21 cellular contexts compared by ENCODE assay signal in genomic region chr2:6883448-6884122, GRCh38. TPM values are rescaled to one million over a fixed set of nuclear protein-coding genes. Genes with fewer than 3 reads are reported as not detected.
DNase-seq lines count a peak whose midpoint lies in the region; ATAC-seq and TF ChIP-seq lines count a peak whose summit lies in the region.
"Had no signal": no experiment of that assay in that cellular context is flagged by ENCODE, and none has a peak within 500 bp of the region (broad histone marks: within the 10 kb centered on the region; RNA-seq: fewer than 3 reads in every experiment).

No MANE protein-coding gene starts in this region.

- H3K9me3 Mint-ChIP-seq in dendritic cell treated with granulocyte-macrophage colony-stimulating factor and Interleukin-4, amounts not matched to agents 40 ng/mL and 50 ng/mL, for 4 days, result no peaks in the 10 kb centered on the region
- H3K9me3 Mint-ChIP-seq: activated naive CD4-positive, alpha-beta T cell treated with anti-CD3 and anti-CD28 coated beads, Interleukin-2, amount 50 U/mL, for 72 hours; activated T-helper 17 cell treated with anti-CD3 and anti-CD28 coated beads, Interleukin-2, amount 50 U/mL, for 72 hours had no signal

- H3K4me3 ChIP-seq in right atrium auricular region, result no peak overlapping the region
- H3K4me3 ChIP-seq: MG63, PC-9, right lobe of liver had no signal

- DNase-seq in Right ventricle myocardium inferior (ENCODE audit: missing footprints), result no peak
- no peak for DNase-seq in right atrium auricular region (ENCODE audit: low spot score)
- DNase-seq in NCI-H2227 (lab: John Stamatoyannopoulos, UW; ENCODE audit: unreplicated experiment), result peak; percentile 42
- DNase-seq in sciatic nerve (ENCODE audit: low spot score), result no peak
- DNase-seq in ACHN, result no peak
- DNase-seq: activated CD4-positive, alpha-beta T cell treated with anti-CD3 and anti-CD28 coated beads, Interleukin-2, amount 50 U/mL, for 4 hours; activated CD8-positive, alpha-beta memory T cell treated with anti-CD3 and anti-CD28 coated beads, Interleukin-2, amount 50 U/mL, for 4 hours; mesenchymal stem cell; MG63; NCI-H1694; NCI-H345; PC-9; right lobe of liver; SIG-M5; stimulated activated CD4-positive, alpha-beta T cell treated with anti-CD3 and anti-CD28 coated beads, Interleukin-15, amount 100 ng/mL, for 24 hours had no signal

- peak; percentile 28 for ATAC-seq in Right ventricle myocardium inferior
- peak; percentile 36 for ATAC-seq in sciatic nerve
- ATAC-seq in GM21723 (IDR thresholded peaks at IDR 0.05; ENCODE audit: unreplicated experiment), result no peak
- no peak for ATAC-seq in HG02840 (IDR thresholded peaks at IDR 0.05; ENCODE audit: low FRiP score, unreplicated experiment)
- ATAC-seq: activated naive CD4-positive, alpha-beta T cell treated with anti-CD3 and anti-CD28 coated beads, Interleukin-2, amount 50 U/mL, for 72 hours; activated T-helper 17 cell treated with anti-CD3 and anti-CD28 coated beads, Interleukin-2, amount 50 U/mL, for 72 hours; WTC11 had no signal

- TF ChIP-seq CTCF in right atrium auricular region (IDR thresholded peaks at IDR 0.05), result no peak

- peaks cover 9% of the 10 kb centered on the region for H3K27me3 Mint-ChIP-seq in dendritic cell treated with granulocyte-macrophage colony-stimulating factor and Interleukin-4, amounts not matched to agents 40 ng/mL and 50 ng/mL, for 4 days
- H3K27me3 Mint-ChIP-seq: activated T-helper 17 cell treated with anti-CD3 and anti-CD28 coated beads, Interleukin-2, amount 50 U/mL, for 72 hours had no signal

- no peaks in the 10 kb centered on the region for H3K36me3 Mint-ChIP-seq in dendritic cell treated with granulocyte-macrophage colony-stimulating factor and Interleukin-4, amounts not matched to agents 40 ng/mL and 50 ng/mL, for 4 days (ENCODE audit: low read depth)
- H3K36me3 Mint-ChIP-seq: activated naive CD4-positive, alpha-beta T cell treated with anti-CD3 and anti-CD28 coated beads, Interleukin-2, amount 50 U/mL, for 72 hours had no signal

- no peaks in the 10 kb centered on the region for H3K9me3 ChIP-seq in right atrium auricular region
- H3K9me3 ChIP-seq: MG63, right lobe of liver had no signal

- no peaks in the 10 kb centered on the region for H3K27me3 ChIP-seq in right atrium auricular region
- H3K27me3 ChIP-seq: MG63, right lobe of liver had no signal

- peak overlapping the region; percentile 45 for H3K27ac Mint-ChIP-seq in dendritic cell treated with granulocyte-macrophage colony-stimulating factor and Interleukin-4, amounts not matched to agents 40 ng/mL and 50 ng/mL, for 4 days
- H3K27ac Mint-ChIP-seq: activated T-helper 17 cell treated with anti-CD3 and anti-CD28 coated beads, Interleukin-2, amount 50 U/mL, for 72 hours; WTC11 had no signal

- no peaks in the 10 kb centered on the region for H3K36me3 ChIP-seq in right atrium auricular region
- H3K36me3 ChIP-seq: MG63, right lobe of liver had no signal

- peaks cover 0 to 20% of the 10 kb centered on the region in 2 donors for H3K4me1 ChIP-seq in right atrium auricular region
- H3K4me1 ChIP-seq: right lobe of liver had no signal

- intact Hi-C loops in Right ventricle myocardium inferior (cut with DNase I) (no loop called here), sciatic nerve (cut with DNase I) (loop anchor here (10.0 kb wide), 1 partner anchor 151 kb away; no protein-coding TSS in a partner anchor)
- intact Hi-C loops in dendritic cell treated with granulocyte-macrophage colony-stimulating factor and Interleukin-4, amounts not matched to agents 40 ng/mL and 50 ng/mL, for 4 days (cut with micrococcal nuclease), result no loop called here

- peaks cover 28% of the 10 kb centered on the region for H3K4me1 Mint-ChIP-seq in dendritic cell treated with granulocyte-macrophage colony-stimulating factor and Interleukin-4, amounts not matched to agents 40 ng/mL and 50 ng/mL, for 4 days (ENCODE audit: low read depth)
- H3K4me1 Mint-ChIP-seq: WTC11 had no signal

- H3K4me3 Mint-ChIP-seq in dendritic cell treated with granulocyte-macrophage colony-stimulating factor and Interleukin-4, amounts not matched to agents 40 ng/mL and 50 ng/mL, for 4 days, result no peak overlapping the region
- H3K4me3 Mint-ChIP-seq: activated T-helper 17 cell treated with anti-CD3 and anti-CD28 coated beads, Interleukin-2, amount 50 U/mL, for 72 hours; WTC11 had no signal

- in situ Hi-C loops in ACHN (cut with HindIII; ENCODE audit: low pct_ligation_motif_present, low pct_unique_long_range_greater_than_20kb, low sequenced_read_pairs), result no loop called here

- H3K27ac ChIP-seq in right atrium auricular region, result no peak overlapping the region
- H3K27ac ChIP-seq: PC-9, right lobe of liver had no signal

RNA-seq across cellular contexts. Expression of gene RSAD2, which starts 6.0 kb away (rescaled TPM):
- total RNA-seq in Right ventricle myocardium inferior (3.3 TPM), right atrium auricular region (1 to 10 TPM; 1.5 to 3.6 TPM), sciatic nerve (7.5 TPM)
- total RNA-seq: PC-9, WTC11 had no signal

RNA-seq across cellular contexts. Expression of gene CMPK2, which starts 17.9 kb away (rescaled TPM):
- 3.4 TPM for total RNA-seq in Right ventricle myocardium inferior
- total RNA-seq in right atrium auricular region, result 1 to 10 TPM; 1.8 to 4.4 TPM
- 4.1 TPM for total RNA-seq in sciatic nerve
- total RNA-seq: PC-9 had no signal

RNA-seq across cellular contexts. Expression of gene RNF144A, which starts 33.6 kb away (rescaled TPM):
- total RNA-seq in Right ventricle myocardium inferior, result 16.9 TPM
- total RNA-seq in right atrium auricular region, result 10 to 100 TPM in 1 of 2 donors, 1 to 10 TPM in 1; 8.2 to 12.6 TPM
- 42.5 TPM for total RNA-seq in sciatic nerve

Comparison
In these comparisons a context has a peak if more than half of its experiments do, and no peak if none do; other contexts are left out.
1. ATAC-seq: peak in Right ventricle myocardium inferior (single experiment) and sciatic nerve (single experiment); none in GM21723 (single experiment) and HG02840 (single experiment).